In genomic region chr12:89373772-89374572, GRCh38 we compare ENCODE assay signal across 1 cellular context.
TF ChIP-seq lines count a peak whose summit lies in the region.

No MANE protein-coding gene starts in this region.

TF ChIP-seq in GM23338, 12 proteins besides CTCF, POLR2A, EP300 and RAD21 (continued from another document):
- TF ChIP-seq, protein P1, sequence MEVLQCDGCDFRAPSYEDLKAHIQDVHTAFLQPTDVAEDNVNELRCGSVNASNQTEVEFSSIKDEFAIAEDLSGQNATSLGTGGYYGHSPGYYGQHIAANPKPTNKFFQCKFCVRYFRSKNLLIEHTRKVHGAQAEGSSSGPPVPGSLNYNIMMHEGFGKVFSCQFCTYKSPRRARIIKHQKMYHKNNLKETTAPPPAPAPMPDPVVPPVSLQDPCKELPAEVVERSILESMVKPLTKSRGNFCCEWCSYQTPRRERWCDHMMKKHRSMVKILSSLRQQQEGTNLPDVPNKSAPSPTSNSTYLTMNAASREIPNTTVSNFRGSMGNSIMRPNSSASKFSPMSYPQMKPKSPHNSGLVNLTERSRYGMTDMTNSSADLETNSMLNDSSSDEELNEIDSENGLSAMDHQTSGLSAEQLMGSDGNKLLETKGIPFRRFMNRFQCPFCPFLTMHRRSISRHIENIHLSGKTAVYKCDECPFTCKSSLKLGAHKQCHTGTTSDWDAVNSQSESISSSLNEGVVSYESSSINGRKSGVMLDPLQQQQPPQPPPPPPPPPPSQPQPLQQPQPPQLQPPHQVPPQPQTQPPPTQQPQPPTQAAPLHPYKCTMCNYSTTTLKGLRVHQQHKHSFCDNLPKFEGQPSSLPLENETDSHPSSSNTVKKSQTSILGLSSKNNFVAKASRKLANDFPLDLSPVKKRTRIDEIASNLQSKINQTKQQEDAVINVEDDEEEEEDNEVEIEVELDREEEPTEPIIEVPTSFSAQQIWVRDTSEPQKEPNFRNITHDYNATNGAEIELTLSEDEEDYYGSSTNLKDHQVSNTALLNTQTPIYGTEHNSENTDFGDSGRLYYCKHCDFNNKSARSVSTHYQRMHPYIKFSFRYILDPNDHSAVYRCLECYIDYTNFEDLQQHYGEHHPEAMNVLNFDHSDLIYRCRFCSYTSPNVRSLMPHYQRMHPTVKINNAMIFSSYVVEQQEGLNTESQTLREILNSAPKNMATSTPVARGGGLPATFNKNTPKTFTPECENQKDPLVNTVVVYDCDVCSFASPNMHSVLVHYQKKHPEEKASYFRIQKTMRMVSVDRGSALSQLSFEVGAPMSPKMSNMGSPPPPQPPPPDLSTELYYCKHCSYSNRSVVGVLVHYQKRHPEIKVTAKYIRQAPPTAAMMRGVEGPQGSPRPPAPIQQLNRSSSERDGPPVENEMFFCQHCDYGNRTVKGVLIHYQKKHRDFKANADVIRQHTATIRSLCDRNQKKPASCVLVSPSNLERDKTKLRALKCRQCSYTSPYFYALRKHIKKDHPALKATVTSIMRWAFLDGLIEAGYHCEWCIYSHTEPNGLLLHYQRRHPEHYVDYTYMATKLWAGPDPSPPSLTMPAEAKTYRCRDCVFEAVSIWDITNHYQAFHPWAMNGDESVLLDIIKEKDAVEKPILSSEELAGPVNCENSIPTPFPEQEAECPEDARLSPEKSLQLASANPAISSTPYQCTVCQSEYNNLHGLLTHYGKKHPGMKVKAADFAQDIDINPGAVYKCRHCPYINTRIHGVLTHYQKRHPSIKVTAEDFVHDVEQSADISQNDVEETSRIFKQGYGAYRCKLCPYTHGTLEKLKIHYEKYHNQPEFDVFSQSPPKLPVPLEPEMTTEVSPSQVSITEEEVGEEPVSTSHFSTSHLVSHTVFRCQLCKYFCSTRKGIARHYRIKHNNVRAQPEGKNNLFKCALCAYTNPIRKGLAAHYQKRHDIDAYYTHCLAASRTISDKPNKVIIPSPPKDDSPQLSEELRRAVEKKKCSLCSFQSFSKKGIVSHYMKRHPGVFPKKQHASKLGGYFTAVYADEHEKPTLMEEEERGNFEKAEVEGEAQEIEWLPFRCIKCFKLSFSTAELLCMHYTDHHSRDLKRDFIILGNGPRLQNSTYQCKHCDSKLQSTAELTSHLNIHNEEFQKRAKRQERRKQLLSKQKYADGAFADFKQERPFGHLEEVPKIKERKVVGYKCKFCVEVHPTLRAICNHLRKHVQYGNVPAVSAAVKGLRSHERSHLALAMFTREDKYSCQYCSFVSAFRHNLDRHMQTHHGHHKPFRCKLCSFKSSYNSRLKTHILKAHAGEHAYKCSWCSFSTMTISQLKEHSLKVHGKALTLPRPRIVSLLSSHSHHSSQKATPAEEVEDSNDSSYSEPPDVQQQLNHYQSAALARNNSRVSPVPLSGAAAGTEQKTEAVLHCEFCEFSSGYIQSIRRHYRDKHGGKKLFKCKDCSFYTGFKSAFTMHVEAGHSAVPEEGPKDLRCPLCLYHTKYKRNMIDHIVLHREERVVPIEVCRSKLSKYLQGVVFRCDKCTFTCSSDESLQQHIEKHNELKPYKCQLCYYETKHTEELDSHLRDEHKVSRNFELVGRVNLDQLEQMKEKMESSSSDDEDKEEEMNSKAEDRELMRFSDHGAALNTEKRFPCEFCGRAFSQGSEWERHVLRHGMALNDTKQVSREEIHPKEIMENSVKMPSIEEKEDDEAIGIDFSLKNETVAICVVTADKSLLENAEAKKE (CRISPR knock-in tag; IDR thresholded peaks at IDR 0.05) = no peak
- TF ChIP-seq EZH2phosphoT487 (IDR thresholded peaks at IDR 0.05; ENCODE audit: unreplicated experiment) = no peak
